ENCODE assay signal across 28 cellular contexts in genomic region chr3:157381606-157382005, GRCh38.
"Had no signal": no experiment of that assay in that cellular context is flagged by ENCODE, and none has a peak within 500 bp of the region (broad histone marks: within the 10 kb centered on the region; RNA-seq: fewer than 3 reads in every experiment).

No MANE protein-coding gene starts in this region.

- H3K4me1 ChIP-seq: left lung, right atrium auricular region, right lobe of liver, stomach, testis, thyroid gland, transverse colon, upper lobe of left lung, vagina had no signal

- H3K9me3 Mint-ChIP-seq: nephron; stimulated activated memory B cell treated with anti-CD40 and anti-IgM and Interleukin-4, amounts not matched to agents 10 μg/mL and 1 μg/mL and 100 μg/mL, for 72 hours had no signal

- H3K36me3 Mint-ChIP-seq: immature natural killer cell; stimulated activated memory B cell treated with anti-CD40 and anti-IgM and Interleukin-4, amounts not matched to agents 10 μg/mL and 1 μg/mL and 100 μg/mL, for 72 hours had no signal

- H3K27me3 Mint-ChIP-seq: naive thymus-derived CD4-positive, alpha-beta T cell; progenitor cell of endocrine pancreas; stimulated activated memory B cell treated with anti-CD40 and anti-IgM and Interleukin-4, amounts not matched to agents 10 μg/mL and 1 μg/mL and 100 μg/mL, for 72 hours had no signal

- DNase-seq: hypothalamus; immature natural killer cell; kidney; left colon; left lung; midbrain; mucosa of descending colon; naive thymus-derived CD4-positive, alpha-beta T cell; ovary; right lobe of liver; stimulated activated CD4-positive, alpha-beta T cell treated with anti-CD3 and anti-CD28 coated beads, Interleukin-1b, Interleukin-23, amount 100 ng/mL, for 48 hours; stimulated activated CD4-positive, alpha-beta T cell treated with anti-CD3 and anti-CD28 coated beads, Interleukin-2, amount 100 ng/mL, for 48 hours; stimulated activated CD4-positive, alpha-beta T cell treated with anti-CD3 and anti-CD28 coated beads, Interleukin-4, amount 100 ng/mL, for 4 hours; stimulated activated CD8-positive, alpha-beta memory T cell treated with anti-CD3 and anti-CD28 coated beads, Interleukin-4, amount 100 ng/mL, for 48 hours; stimulated activated naive CD8-positive, alpha-beta T cell treated with anti-CD3 and anti-CD28 coated beads, Interleukin-15, Interleukin-2, amounts not matched to agents 100 U/mL and 50 U/mL, for 24 hours; stomach; testis; thyroid gland; transverse colon; upper lobe of left lung had no signal

- H3K4me3 ChIP-seq: left lung, lung, mucosa of descending colon, ovary, right atrium auricular region, right lobe of liver, smooth muscle cell, stomach, testis, thyroid gland, transverse colon, upper lobe of left lung, vagina had no signal

- H3K36me3 ChIP-seq: left lung, ovary, right atrium auricular region, right lobe of liver, stomach, thyroid gland, transverse colon, upper lobe of left lung, vagina had no signal

- H3K4me2 ChIP-seq: smooth muscle cell had no signal

- H3K9me3 ChIP-seq: left lung, mucosa of descending colon, ovary, right atrium auricular region, right lobe of liver, stomach, testis, thyroid gland, transverse colon, upper lobe of left lung, vagina had no signal

- H3K27ac Mint-ChIP-seq: immature natural killer cell; naive thymus-derived CD4-positive, alpha-beta T cell; nephron; progenitor cell of endocrine pancreas; stimulated activated memory B cell treated with anti-CD40 and anti-IgM and Interleukin-4, amounts not matched to agents 10 μg/mL and 1 μg/mL and 100 μg/mL, for 72 hours had no signal

- H3K27me3 ChIP-seq: left lung, ovary, right atrium auricular region, right lobe of liver, stomach, testis, thyroid gland, transverse colon, upper lobe of left lung, vagina had no signal

- H3K4me1 Mint-ChIP-seq: immature natural killer cell; stimulated activated memory B cell treated with anti-CD40 and anti-IgM and Interleukin-4, amounts not matched to agents 10 μg/mL and 1 μg/mL and 100 μg/mL, for 72 hours had no signal

- H3K4me3 Mint-ChIP-seq: immature natural killer cell; naive thymus-derived CD4-positive, alpha-beta T cell; nephron; neural crest cell; stimulated activated memory B cell treated with anti-CD40 and anti-IgM and Interleukin-4, amounts not matched to agents 10 μg/mL and 1 μg/mL and 100 μg/mL, for 72 hours had no signal

- H3K27ac ChIP-seq: left lung, ovary, right atrium auricular region, right lobe of liver, stomach, testis, thyroid gland, transverse colon, upper lobe of left lung, vagina had no signal
